ENCODE assay signal across 18 cellular contexts in genomic region chr2:182616471-182617393, GRCh38.
DNase-seq lines count a peak whose midpoint lies in the region; ATAC-seq and TF ChIP-seq lines count a peak whose summit lies in the region.
"Had no signal": no experiment of that assay in that cellular context is flagged by ENCODE, and none has a peak within 500 bp of the region (broad histone marks: within the 10 kb centered on the region; RNA-seq: fewer than 3 reads in every experiment).

No MANE protein-coding gene starts in this region.

- H3K4me3 ChIP-seq in AG10803 (ENCODE audit: low read length) (no peak overlapping the region), brain microvascular endothelial cell (ENCODE audit: low read depth, low read length) (no peak overlapping the region)

- no peak overlapping the region for H3K27ac ChIP-seq in brain microvascular endothelial cell
- H3K27ac ChIP-seq: foreskin keratinocyte had no signal

- H3K27me3 ChIP-seq in brain microvascular endothelial cell (replicated peaks) = no peaks in the 10 kb centered on the region
- H3K27me3 ChIP-seq: foreskin keratinocyte had no signal

- CTCF ChIA-PET in HEK293T (lab: Yijun Ruan, JAX) = no interaction called here

- TF ChIP-seq CTCF in AG10803 (conservative IDR thresholded peaks at IDR 0.05; ENCODE audit: low read length) (no peak), brain microvascular endothelial cell (IDR thresholded peaks at IDR 0.05; ENCODE audit: low read depth, low read length, missing control alignments) (no peak)

- POLR2A ChIA-PET in HEK293T (lab: Yijun Ruan, JAX) = no interaction called here

- in situ Hi-C loops in brain microvascular endothelial cell (cut with HindIII; ENCODE audit: low pct_ligation_motif_present, low sequenced_read_pairs) = no loop called here

- peak; percentile 88 for DNase-seq in AG10803 (ENCODE audit: low read depth)
- peak; percentile 54 for DNase-seq in HuH-7 (ENCODE audit: low spot score)
- DNase-seq in brain microvascular endothelial cell = peak; percentile 41
- DNase-seq in left kidney (ENCODE audit: low read depth, low spot score) = peak; percentile 58
- DNase-seq in HEK293T (ENCODE audit: extremely low spot score) = no peak
- DNase-seq in effector CD4-positive, alpha-beta T cell = no peak
- DNase-seq: activated gamma-delta T cell; CD4-positive, CD25-positive, alpha-beta regulatory T cell; cerebellar nuclear complex; foreskin keratinocyte; islet precursor cell; naive thymus-derived CD8-positive, alpha-beta T cell; NCI-H1436; NCI-H524; RPMI8226; stimulated activated naive CD8-positive, alpha-beta T cell treated with anti-CD3 and anti-CD28 coated beads, Interleukin-15, amount 100 ng/mL, for 72 hours had no signal

- ATAC-seq in GM18511 (IDR thresholded peaks at IDR 0.05; ENCODE audit: unreplicated experiment) (no peak), GM19455 (IDR thresholded peaks at IDR 0.05; ENCODE audit: unreplicated experiment) (no peak)
- ATAC-seq: foreskin keratinocyte; naive thymus-derived CD8-positive, alpha-beta T cell; stimulated activated naive CD8-positive, alpha-beta T cell treated with anti-CD3 and anti-CD28 coated beads, Interleukin-15, amount 100 ng/mL, for 72 hours had no signal

- no peaks in the 10 kb centered on the region for H3K36me3 ChIP-seq in brain microvascular endothelial cell (replicated peaks)

TF ChIP-seq in HEK293T, 16 proteins besides CTCF, POLR2A, EP300 and RAD21:
- TF ChIP-seq L3MBTL2 (conservative IDR thresholded peaks at IDR 0.05) (no peak), FOXM1 (IDR thresholded peaks at IDR 0.05; ENCODE audit: borderline replicate concordance) (no peak), SUZ12 (IDR thresholded peaks at IDR 0.05) (no peak), FOXK2 (IDR thresholded peaks at IDR 0.05) (no peak), LEF1 (IDR thresholded peaks at IDR 0.05; ENCODE audit: borderline replicate concordance) (no peak), ELF4 (IDR thresholded peaks at IDR 0.05) (no peak), BHLHE40 (IDR thresholded peaks at IDR 0.05; ENCODE audit: borderline replicate concordance) (no peak), FOXA1 (IDR thresholded peaks at IDR 0.05) (no peak), NFRKB (IDR thresholded peaks at IDR 0.05) (no peak), TARDBP (IDR thresholded peaks at IDR 0.05) (no peak), ARNT (IDR thresholded peaks at IDR 0.05) (no peak), ZNF384 (IDR thresholded peaks at IDR 0.05) (no peak), SP1 (IDR thresholded peaks at IDR 0.05) (no peak), CTBP1 (IDR thresholded peaks at IDR 0.05; ENCODE audit: borderline replicate concordance) (no peak), HDGF (IDR thresholded peaks at IDR 0.05; ENCODE audit: borderline replicate concordance) (no peak), PKNOX1 (IDR thresholded peaks at IDR 0.05) (no peak)

Comparison
In these comparisons a context has a peak if more than half of its experiments do, and no peak if none do; other contexts are left out.
1. DNase-seq: peak in AG10803 (single experiment), HuH-7 (single experiment), brain microvascular endothelial cell (single experiment) and left kidney (single experiment); none in HEK293T (single experiment) and effector CD4-positive, alpha-beta T cell (single experiment).